Comparison of ENCODE assay signal across 1 cellular context in the genomic region with DNA sequence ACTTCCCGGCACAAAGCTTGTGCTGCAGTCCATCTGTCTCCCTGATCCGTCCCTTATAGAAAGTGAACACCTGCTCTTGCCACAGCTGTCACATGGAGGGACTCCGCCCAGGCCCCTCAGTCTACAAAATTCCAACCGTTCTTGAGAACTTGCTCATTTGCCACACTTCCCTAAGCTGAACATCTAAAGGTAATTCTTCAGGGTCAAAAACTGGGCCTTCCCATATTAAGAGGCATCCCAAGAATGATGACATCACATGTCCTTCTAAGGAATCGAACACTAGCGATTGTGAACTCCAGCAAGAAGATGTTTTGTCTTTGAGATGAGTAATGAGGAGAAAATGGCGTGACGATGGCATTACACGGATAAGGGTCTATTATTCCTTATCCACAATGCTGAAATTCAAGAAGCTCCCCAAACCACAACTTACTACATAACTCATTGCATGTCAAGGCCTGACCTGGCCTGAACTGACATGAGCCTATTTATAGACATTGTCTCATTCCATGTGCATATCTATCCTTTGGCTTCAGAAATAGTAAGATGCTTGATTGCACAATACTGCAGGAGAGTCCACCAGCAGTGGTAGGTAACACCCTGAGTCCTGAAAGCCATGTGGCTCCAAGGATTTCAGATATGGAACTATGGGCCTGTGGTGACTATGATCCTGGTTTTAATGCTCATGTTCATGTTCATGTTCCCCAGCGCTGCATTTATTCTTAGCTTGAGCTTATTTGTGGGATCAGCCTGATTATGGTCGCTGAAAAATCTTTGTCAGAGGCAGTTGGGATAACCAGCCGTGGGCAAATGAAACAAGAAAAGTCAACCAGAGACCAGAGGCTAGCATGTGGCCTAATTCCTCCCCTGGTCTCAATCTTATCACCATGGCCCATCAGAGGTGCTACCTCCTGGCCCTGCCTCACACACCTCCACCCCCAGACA.
A peak's percentile ranks its signal among the peaks of the same experiment; 100 is the strongest.
TF ChIP-seq lines count a peak whose summit lies in the region.

No MANE protein-coding gene starts in this region.

TF ChIP-seq in HEK293, 187 proteins besides CTCF, POLR2A, EP300 and RAD21 (continued from another document and continues in another):
- TF ChIP-seq, protein P1, sequence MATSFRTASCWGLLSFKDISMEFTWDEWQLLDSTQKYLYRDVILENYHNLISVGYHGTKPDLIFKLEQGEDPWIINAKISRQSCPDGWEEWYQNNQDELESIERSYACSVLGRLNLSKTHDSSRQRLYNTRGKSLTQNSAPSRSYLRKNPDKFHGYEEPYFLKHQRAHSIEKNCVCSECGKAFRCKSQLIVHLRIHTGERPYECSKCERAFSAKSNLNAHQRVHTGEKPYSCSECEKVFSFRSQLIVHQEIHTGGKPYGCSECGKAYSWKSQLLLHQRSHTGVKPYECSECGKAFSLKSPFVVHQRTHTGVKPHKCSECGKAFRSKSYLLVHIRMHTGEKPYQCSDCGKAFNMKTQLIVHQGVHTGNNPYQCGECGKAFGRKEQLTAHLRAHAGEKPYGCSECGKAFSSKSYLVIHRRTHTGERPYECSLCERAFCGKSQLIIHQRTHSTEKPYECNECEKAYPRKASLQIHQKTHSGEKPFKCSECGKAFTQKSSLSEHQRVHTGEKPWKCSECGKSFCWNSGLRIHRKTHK (tag by site-specific recombination; IDR thresholded peaks at IDR 0.05) = no peak
- TF ChIP-seq ZNF623 (tag by site-specific recombination; IDR thresholded peaks at IDR 0.05) (peak; percentile 9; the same call in 1 of the 2 replicates), ZNF548 (tag by site-specific recombination; IDR thresholded peaks at IDR 0.05) (no peak), KLF10 (tag by site-specific recombination; IDR thresholded peaks at IDR 0.05) (peak; percentile 57; the same call in 1 of the 2 replicates), ZNF335 (tag by site-specific recombination; conservative IDR thresholded peaks at IDR 0.05) (peak; percentile 57; the same call in 1 of the 2 replicates), PRDM6 (tag by site-specific recombination; IDR thresholded peaks at IDR 0.05) (peak; percentile 51), ZNF148 (tag by site-specific recombination; IDR thresholded peaks at IDR 0.05; ENCODE audit: borderline replicate concordance) (no peak), ZNF629 (tag by site-specific recombination; IDR thresholded peaks at IDR 0.05) (peak; percentile 97), ZNF549 (tag by site-specific recombination; IDR thresholded peaks at IDR 0.05) (no peak), ZNF704 (tag by site-specific recombination; IDR thresholded peaks at IDR 0.05) (no peak), REPIN1 (tag by site-specific recombination; IDR thresholded peaks at IDR 0.05; ENCODE audit: low read depth) (no peak), TCF7L2 (IDR thresholded peaks at IDR 0.05; ENCODE audit: borderline replicate concordance, low read depth, low read length) (no peak), OVOL3 (tag by site-specific recombination; IDR thresholded peaks at IDR 0.05) (0 out of 2 replicates have a peak, but pooled peaks have one; percentile 21), ZNF23 (tag by site-specific recombination; IDR thresholded peaks at IDR 0.05; ENCODE audit: borderline replicate concordance) (no peak), ZNF555 (tag by site-specific recombination; conservative IDR thresholded peaks at IDR 0.05) (no peak)
- TF ChIP-seq, protein P2, sequence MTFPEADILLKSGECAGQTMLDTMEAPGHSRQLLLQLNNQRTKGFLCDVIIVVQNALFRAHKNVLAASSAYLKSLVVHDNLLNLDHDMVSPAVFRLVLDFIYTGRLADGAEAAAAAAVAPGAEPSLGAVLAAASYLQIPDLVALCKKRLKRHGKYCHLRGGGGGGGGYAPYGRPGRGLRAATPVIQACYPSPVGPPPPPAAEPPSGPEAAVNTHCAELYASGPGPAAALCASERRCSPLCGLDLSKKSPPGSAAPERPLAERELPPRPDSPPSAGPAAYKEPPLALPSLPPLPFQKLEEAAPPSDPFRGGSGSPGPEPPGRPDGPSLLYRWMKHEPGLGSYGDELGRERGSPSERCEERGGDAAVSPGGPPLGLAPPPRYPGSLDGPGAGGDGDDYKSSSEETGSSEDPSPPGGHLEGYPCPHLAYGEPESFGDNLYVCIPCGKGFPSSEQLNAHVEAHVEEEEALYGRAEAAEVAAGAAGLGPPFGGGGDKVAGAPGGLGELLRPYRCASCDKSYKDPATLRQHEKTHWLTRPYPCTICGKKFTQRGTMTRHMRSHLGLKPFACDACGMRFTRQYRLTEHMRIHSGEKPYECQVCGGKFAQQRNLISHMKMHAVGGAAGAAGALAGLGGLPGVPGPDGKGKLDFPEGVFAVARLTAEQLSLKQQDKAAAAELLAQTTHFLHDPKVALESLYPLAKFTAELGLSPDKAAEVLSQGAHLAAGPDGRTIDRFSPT (tag by site-specific recombination; IDR thresholded peaks at IDR 0.05) = peak; percentile 83
- TF ChIP-seq, protein P3, sequence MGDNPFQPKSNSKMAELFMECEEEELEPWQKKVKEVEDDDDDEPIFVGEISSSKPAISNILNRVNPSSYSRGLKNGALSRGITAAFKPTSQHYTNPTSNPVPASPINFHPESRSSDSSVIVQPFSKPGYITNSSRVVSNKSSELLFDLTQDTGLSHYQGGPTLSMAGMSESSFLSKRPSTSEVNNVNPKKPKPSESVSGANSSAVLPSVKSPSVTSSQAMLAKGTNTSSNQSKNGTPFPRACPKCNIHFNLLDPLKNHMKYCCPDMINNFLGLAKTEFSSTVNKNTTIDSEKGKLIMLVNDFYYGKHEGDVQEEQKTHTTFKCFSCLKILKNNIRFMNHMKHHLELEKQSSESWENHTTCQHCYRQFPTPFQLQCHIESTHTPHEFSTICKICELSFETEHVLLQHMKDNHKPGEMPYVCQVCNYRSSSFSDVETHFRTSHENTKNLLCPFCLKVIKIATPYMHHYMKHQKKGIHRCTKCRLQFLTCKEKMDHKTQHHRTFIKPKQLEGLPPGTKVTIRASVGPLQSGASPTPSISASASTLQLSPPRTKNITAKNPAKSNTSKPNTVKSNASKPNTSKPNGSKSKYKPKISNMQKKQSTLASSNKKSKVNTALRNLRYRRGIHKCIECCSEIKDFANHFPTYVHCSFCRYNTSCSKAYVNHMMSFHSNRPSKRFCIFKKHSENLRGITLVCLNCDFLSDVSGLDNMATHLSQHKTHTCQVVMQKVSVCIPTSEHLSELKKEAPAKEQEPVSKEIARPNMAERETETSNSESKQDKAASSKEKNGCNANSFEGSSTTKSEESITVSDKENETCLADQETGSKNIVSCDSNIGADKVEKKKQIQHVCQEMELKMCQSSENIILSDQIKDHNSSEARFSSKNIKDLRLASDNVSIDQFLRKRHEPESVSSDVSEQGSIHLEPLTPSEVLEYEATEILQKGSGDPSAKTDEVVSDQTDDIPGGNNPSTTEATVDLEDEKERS (tag by site-specific recombination; IDR thresholded peaks at IDR 0.05) = 0 out of 2 replicates have a peak, but pooled peaks have one; percentile 19
- TF ChIP-seq, protein P4, sequence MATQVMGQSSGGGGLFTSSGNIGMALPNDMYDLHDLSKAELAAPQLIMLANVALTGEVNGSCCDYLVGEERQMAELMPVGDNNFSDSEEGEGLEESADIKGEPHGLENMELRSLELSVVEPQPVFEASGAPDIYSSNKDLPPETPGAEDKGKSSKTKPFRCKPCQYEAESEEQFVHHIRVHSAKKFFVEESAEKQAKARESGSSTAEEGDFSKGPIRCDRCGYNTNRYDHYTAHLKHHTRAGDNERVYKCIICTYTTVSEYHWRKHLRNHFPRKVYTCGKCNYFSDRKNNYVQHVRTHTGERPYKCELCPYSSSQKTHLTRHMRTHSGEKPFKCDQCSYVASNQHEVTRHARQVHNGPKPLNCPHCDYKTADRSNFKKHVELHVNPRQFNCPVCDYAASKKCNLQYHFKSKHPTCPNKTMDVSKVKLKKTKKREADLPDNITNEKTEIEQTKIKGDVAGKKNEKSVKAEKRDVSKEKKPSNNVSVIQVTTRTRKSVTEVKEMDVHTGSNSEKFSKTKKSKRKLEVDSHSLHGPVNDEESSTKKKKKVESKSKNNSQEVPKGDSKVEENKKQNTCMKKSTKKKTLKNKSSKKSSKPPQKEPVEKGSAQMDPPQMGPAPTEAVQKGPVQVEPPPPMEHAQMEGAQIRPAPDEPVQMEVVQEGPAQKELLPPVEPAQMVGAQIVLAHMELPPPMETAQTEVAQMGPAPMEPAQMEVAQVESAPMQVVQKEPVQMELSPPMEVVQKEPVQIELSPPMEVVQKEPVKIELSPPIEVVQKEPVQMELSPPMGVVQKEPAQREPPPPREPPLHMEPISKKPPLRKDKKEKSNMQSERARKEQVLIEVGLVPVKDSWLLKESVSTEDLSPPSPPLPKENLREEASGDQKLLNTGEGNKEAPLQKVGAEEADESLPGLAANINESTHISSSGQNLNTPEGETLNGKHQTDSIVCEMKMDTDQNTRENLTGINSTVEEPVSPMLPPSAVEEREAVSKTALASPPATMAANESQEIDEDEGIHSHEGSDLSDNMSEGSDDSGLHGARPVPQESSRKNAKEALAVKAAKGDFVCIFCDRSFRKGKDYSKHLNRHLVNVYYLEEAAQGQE (tag by site-specific recombination; IDR thresholded peaks at IDR 0.05) = no peak
- TF ChIP-seq, protein P5, sequence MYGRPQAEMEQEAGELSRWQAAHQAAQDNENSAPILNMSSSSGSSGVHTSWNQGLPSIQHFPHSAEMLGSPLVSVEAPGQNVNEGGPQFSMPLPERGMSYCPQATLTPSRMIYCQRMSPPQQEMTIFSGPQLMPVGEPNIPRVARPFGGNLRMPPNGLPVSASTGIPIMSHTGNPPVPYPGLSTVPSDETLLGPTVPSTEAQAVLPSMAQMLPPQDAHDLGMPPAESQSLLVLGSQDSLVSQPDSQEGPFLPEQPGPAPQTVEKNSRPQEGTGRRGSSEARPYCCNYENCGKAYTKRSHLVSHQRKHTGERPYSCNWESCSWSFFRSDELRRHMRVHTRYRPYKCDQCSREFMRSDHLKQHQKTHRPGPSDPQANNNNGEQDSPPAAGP (tag by site-specific recombination; IDR thresholded peaks at IDR 0.05) = 0 out of 2 replicates have a peak, but pooled peaks have one; percentile 44
- TF ChIP-seq, protein P6, sequence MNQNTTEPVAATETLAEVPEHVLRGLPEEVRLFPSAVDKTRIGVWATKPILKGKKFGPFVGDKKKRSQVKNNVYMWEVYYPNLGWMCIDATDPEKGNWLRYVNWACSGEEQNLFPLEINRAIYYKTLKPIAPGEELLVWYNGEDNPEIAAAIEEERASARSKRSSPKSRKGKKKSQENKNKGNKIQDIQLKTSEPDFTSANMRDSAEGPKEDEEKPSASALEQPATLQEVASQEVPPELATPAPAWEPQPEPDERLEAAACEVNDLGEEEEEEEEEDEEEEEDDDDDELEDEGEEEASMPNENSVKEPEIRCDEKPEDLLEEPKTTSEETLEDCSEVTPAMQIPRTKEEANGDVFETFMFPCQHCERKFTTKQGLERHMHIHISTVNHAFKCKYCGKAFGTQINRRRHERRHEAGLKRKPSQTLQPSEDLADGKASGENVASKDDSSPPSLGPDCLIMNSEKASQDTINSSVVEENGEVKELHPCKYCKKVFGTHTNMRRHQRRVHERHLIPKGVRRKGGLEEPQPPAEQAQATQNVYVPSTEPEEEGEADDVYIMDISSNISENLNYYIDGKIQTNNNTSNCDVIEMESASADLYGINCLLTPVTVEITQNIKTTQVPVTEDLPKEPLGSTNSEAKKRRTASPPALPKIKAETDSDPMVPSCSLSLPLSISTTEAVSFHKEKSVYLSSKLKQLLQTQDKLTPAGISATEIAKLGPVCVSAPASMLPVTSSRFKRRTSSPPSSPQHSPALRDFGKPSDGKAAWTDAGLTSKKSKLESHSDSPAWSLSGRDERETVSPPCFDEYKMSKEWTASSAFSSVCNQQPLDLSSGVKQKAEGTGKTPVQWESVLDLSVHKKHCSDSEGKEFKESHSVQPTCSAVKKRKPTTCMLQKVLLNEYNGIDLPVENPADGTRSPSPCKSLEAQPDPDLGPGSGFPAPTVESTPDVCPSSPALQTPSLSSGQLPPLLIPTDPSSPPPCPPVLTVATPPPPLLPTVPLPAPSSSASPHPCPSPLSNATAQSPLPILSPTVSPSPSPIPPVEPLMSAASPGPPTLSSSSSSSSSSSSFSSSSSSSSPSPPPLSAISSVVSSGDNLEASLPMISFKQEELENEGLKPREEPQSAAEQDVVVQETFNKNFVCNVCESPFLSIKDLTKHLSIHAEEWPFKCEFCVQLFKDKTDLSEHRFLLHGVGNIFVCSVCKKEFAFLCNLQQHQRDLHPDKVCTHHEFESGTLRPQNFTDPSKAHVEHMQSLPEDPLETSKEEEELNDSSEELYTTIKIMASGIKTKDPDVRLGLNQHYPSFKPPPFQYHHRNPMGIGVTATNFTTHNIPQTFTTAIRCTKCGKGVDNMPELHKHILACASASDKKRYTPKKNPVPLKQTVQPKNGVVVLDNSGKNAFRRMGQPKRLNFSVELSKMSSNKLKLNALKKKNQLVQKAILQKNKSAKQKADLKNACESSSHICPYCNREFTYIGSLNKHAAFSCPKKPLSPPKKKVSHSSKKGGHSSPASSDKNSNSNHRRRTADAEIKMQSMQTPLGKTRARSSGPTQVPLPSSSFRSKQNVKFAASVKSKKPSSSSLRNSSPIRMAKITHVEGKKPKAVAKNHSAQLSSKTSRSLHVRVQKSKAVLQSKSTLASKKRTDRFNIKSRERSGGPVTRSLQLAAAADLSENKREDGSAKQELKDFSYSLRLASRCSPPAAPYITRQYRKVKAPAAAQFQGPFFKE (tag by site-specific recombination; IDR thresholded peaks at IDR 0.05; ENCODE audit: borderline replicate concordance) = no peak
